ENCODE assay signal across 8 cellular contexts in genomic region chr12:95918194-95918993, GRCh38. TPM values are rescaled to one million over a fixed set of nuclear protein-coding genes. Genes with fewer than 3 reads are reported as not detected.
A peak's percentile ranks its signal among the peaks of the same experiment; 100 is the strongest.
DNase-seq lines count a peak whose midpoint lies in the region; ATAC-seq, FAIRE-seq and TF ChIP-seq lines count a peak whose summit lies in the region.

No MANE protein-coding gene starts in this region.

- DNase-seq in activated gamma-delta T cell treated with Interleukin-2 at 50 U/mL for 16 hours (peak; percentile 38), activated gamma-delta T cell (lab: John Stamatoyannopoulos, UW) (no peak), NCI-H146 treated with DMSO at 0.1 percent for 48 hours (lab: John Stamatoyannopoulos, UW; ENCODE audit: unreplicated experiment) (peak; percentile 15), bronchial epithelial cell (ENCODE audit: low read depth) (peak; percentile 56), left colon (peak; percentile 10 to 23)
- DNase-seq in T-helper 2 cell treated with Interferon-gamma antibody and Interleukin-4, amounts not matched to agents 5 μg/mL and 100 μg/mL, for 36 hours (ENCODE audit: low spot score) = peak; percentile 35
- peak; percentile 8 to 9 for DNase-seq in stimulated activated CD8-positive, alpha-beta memory T cell treated with anti-CD3 and anti-CD28 coated beads, Interleukin-15, amount 100 ng/mL, for 48 hours (ENCODE audit: low read depth in 2 of 2)

- H3K4me3 ChIP-seq in bronchial epithelial cell (ENCODE audit: low read depth, low read length) = no peak overlapping the region

- H3K36me3 ChIP-seq in bronchial epithelial cell (ENCODE audit: control insufficient read depth, insufficient read depth, low read length) = no peaks in the 10 kb centered on the region

- no peaks in the 10 kb centered on the region for H3K36me3 Mint-ChIP-seq in T-helper 2 cell treated with Interferon-gamma antibody and Interleukin-4, amounts not matched to agents 5 μg/mL and 100 μg/mL, for 36 hours (ENCODE audit: low read depth)

- H3K27me3 ChIP-seq in bronchial epithelial cell (ENCODE audit: control insufficient read depth, insufficient read depth, low read length) = no peaks in the 10 kb centered on the region

- H3K27ac Mint-ChIP-seq in T-helper 2 cell treated with Interferon-gamma antibody and Interleukin-4, amounts not matched to agents 5 μg/mL and 100 μg/mL, for 36 hours = no peak overlapping the region

- no peak overlapping the region for H3K4me3 Mint-ChIP-seq in T-helper 2 cell treated with Interferon-gamma antibody and Interleukin-4, amounts not matched to agents 5 μg/mL and 100 μg/mL, for 36 hours

- intact Hi-C loops in left colon (cut with DNase I, micrococcal nuclease) = loop anchor here in 1 of 2 donors (5.0 kb wide), 1 partner anchor 79 kb away; the partner anchor contains the start of gene HAL

- peaks cover 18% of the 10 kb centered on the region for H3K27me3 Mint-ChIP-seq in T-helper 2 cell treated with Interferon-gamma antibody and Interleukin-4, amounts not matched to agents 5 μg/mL and 100 μg/mL, for 36 hours (ENCODE audit: low read depth)

- peak; percentile 73 for FAIRE-seq in bronchial epithelial cell (lab: Jason Lieb, UNC)

- peak; percentile 90 for TF ChIP-seq CTCF in bronchial epithelial cell (IDR thresholded peaks at IDR 0.05; ENCODE audit: insufficient read depth, low read length, severe bottlenecking)

- H3K9me3 Mint-ChIP-seq in T-helper 2 cell treated with Interferon-gamma antibody and Interleukin-4, amounts not matched to agents 5 μg/mL and 100 μg/mL, for 36 hours = no peaks in the 10 kb centered on the region

- no peaks in the 10 kb centered on the region for H3K4me1 Mint-ChIP-seq in T-helper 2 cell treated with Interferon-gamma antibody and Interleukin-4, amounts not matched to agents 5 μg/mL and 100 μg/mL, for 36 hours (ENCODE audit: low read depth)

- ATAC-seq in HG02623 (IDR thresholded peaks at IDR 0.05; ENCODE audit: unreplicated experiment) (peak; percentile 89), left colon (peak; percentile 78)

RNA-seq across cellular contexts. Expression of gene CCDC38, which starts 24.0 kb away (rescaled TPM):
- total RNA-seq in bronchial epithelial cell (0.13 TPM in 1 of 2 replicates, not detected in the other), left colon (not detected)

RNA-seq across cellular contexts. Expression of gene AMDHD1, which starts 24.7 kb away (rescaled TPM):
- total RNA-seq in bronchial epithelial cell (not detected in 2 replicates), left colon (under 1 TPM in 1 of 2 donors, not detected in 1; 0.47 TPM)

RNA-seq across cellular contexts. Expression of gene SNRPF, which starts 59.6 kb away (rescaled TPM):
- total RNA-seq in bronchial epithelial cell (12.9 and 15.5 TPM in 2 replicates), left colon (10 to 100 TPM; 13.5 to 17.4 TPM)
